ENCODE assay signal across 9 cellular contexts in genomic region chr16:49556252-49557069, GRCh38.
DNase-seq lines count a peak whose midpoint lies in the region; ATAC-seq, FAIRE-seq and TF ChIP-seq lines count a peak whose summit lies in the region.
"Had no signal": no experiment of that assay in that cellular context is flagged by ENCODE, and none has a peak within 500 bp of the region (broad histone marks: within the 10 kb centered on the region; RNA-seq: fewer than 3 reads in every experiment).

No MANE protein-coding gene starts in this region.

- H3K27me3 ChIP-seq in bronchial epithelial cell (ENCODE audit: control insufficient read depth, insufficient read depth, low read length): no peaks in the 10 kb centered on the region
- no peaks in the 10 kb centered on the region for H3K27me3 ChIP-seq in neural cell (ENCODE audit: insufficient read depth, low read depth, low read length)

- H3K9me3 ChIP-seq in neural cell (ENCODE audit: low read length): no peaks in the 10 kb centered on the region

- TF ChIP-seq CTCF in bronchial epithelial cell (IDR thresholded peaks at IDR 0.05; ENCODE audit: insufficient read depth, low read length, severe bottlenecking) (peak; percentile 15), neural cell (IDR thresholded peaks at IDR 0.05; ENCODE audit: poor library complexity, severe bottlenecking) (peak; percentile 80)

- no peak for ATAC-seq in GM21447 (IDR thresholded peaks at IDR 0.05; ENCODE audit: unreplicated experiment)

- no peaks in the 10 kb centered on the region for H3F3A ChIP-seq in neural cell (ENCODE audit: insufficient read depth, low read length, poor library complexity, severe bottlenecking)

- peaks cover 3% of the 10 kb centered on the region for H3K79me2 ChIP-seq in neural cell (replicated peaks; ENCODE audit: insufficient read depth, low read length)

- H3K9ac ChIP-seq in neural cell (ENCODE audit: low read length): peak overlapping the region; percentile 9

- peak overlapping the region; percentile 22 for H3K4me2 ChIP-seq in neural cell (ENCODE audit: low read length)

- peak overlapping the region; percentile 17 for H3K27ac ChIP-seq in neural cell (ENCODE audit: low read length)

- H3K9me2 ChIP-seq in neural cell (ENCODE audit: insufficient read depth, low read length): no peaks in the 10 kb centered on the region

- H2AFZ ChIP-seq in neural cell (ENCODE audit: low read depth, low read length): no peak overlapping the region

- H4K20me1 ChIP-seq in neural cell (ENCODE audit: insufficient read depth): no peaks in the 10 kb centered on the region

- FAIRE-seq in bronchial epithelial cell (lab: Jason Lieb, UNC) (no peak), HTR-8/SVneo (lab: Jason Lieb, UNC) (no peak)

- H3K4me3 ChIP-seq in bronchial epithelial cell (ENCODE audit: low read depth, low read length) (no peak overlapping the region), neural cell (ENCODE audit: low read length) (peak overlapping the region; percentile 46)
- H3K4me3 ChIP-seq: lung had no signal

- peak; percentile 75 for TF ChIP-seq RAD21 in neural cell (conservative IDR thresholded peaks at IDR 0.05)

- DNase-seq in EH (ENCODE audit: low read depth) (peak; percentile 10), NCI-H146 treated with DMSO at 0.1 percent for 48 hours (lab: John Stamatoyannopoulos, UW; ENCODE audit: unreplicated experiment) (peak; percentile 71), bronchial epithelial cell (ENCODE audit: low read depth) (peak; percentile 4), HTR-8/SVneo (ENCODE audit: insufficient read length, low spot score) (no peak), germinal center (ENCODE audit: low spot score) (no peak)
- DNase-seq in activated T-cell treated with anti-CD3 and anti-CD28 coated beads, Interleukin-2, amount 50 U/mL, for 1 hour: no peak

- TF ChIP-seq EP300 in neural cell (conservative IDR thresholded peaks at IDR 0.05; ENCODE audit: poor library complexity, severe bottlenecking): no peak

- H3K36me3 ChIP-seq in bronchial epithelial cell (ENCODE audit: control insufficient read depth, insufficient read depth, low read length) (no peaks in the 10 kb centered on the region), neural cell (ENCODE audit: insufficient read depth, low read length) (no peaks in the 10 kb centered on the region)

TF ChIP-seq in neural cell, 6 proteins besides CTCF, POLR2A, EP300 and RAD21:
- no peak for TF ChIP-seq POLR2AphosphoS5 (IDR thresholded peaks at IDR 0.05)
- TF ChIP-seq REST (IDR thresholded peaks at IDR 0.05; ENCODE audit: borderline replicate concordance): no peak
- no peak for TF ChIP-seq EZH2 (IDR thresholded peaks at IDR 0.05; ENCODE audit: borderline replicate concordance, insufficient read depth, low read length, poor library complexity, severe bottlenecking)
- TF ChIP-seq MXI1 (conservative IDR thresholded peaks at IDR 0.05; ENCODE audit: poor library complexity, severe bottlenecking): no peak
- TF ChIP-seq TAF1 (IDR thresholded peaks at IDR 0.05; ENCODE audit: low read depth): no peak
- TF ChIP-seq SMC3 (conservative IDR thresholded peaks at IDR 0.05; ENCODE audit: poor library complexity): peak; percentile 85
TF ChIP-seq in neural cell: peak in this region for 1.

Comparison
In these comparisons a context has a peak if more than half of its experiments do, and no peak if none do; other contexts are left out.
1. DNase-seq: peak in EH (single experiment), NCI-H146 treated with DMSO at 0.1 percent for 48 hours (single experiment) and bronchial epithelial cell (single experiment); none in activated T-cell treated with anti-CD3 and anti-CD28 coated beads, Interleukin-2, amount 50 U/mL, for 1 hour (single experiment), HTR-8/SVneo (single experiment) and germinal center (single experiment).